ENCODE assay signal across 8 cellular contexts in the genomic region with DNA sequence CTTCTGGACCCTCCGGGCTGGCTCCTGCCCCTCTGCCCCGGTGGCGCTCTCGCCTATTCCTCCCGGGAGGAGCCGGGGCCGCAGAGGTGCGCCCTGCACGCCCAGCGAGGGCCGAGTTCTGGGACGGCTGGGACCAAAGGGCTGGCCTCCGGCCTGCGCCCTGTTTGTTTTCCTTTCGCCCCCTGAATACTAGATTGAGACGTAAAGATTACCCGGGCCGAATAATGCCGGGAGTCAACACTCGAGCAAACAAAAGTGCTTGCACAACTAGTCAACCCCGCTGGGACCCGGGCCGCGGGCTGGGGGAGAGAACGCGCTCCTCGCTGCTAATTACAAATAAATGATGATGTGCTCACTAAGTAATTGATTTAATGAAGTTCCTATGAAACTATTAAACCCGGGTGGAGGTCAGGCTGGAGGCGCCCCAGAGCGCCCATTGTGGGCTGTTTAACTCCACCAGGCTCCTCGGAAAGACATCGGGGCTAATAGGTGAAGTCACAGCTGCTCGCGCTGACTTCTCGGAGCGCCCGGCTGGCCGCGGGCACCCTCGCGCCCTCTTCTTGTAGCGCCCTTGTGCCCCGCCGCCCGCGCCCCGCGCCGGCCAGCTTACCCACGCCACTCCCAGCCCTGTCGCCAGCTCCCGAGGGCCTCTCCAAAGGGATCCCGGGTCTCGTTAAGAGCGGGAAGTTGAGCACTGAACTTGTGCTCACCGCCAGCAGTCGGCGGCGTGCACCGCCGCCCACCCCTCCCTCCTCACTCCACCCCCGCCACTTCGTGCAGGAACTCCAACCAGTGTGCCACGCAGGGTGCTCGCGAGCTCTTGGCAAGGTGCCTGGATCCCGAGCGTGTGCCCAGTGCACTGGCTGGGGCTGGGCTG. TPM values are rescaled to one million over a fixed set of nuclear protein-coding genes. Genes with fewer than 3 reads are reported as not detected.
DNase-seq lines count a peak whose midpoint lies in the region; ATAC-seq lines count a peak whose summit lies in the region.

No MANE protein-coding gene starts in this region.

- H3K27ac ChIP-seq in ACC112 (ENCODE audit: low read depth, low read length) (no peak overlapping the region), cingulate gyrus (ENCODE audit: low read depth, low read length) (peak overlapping the region; percentile 47)

- H3K9me3 Mint-ChIP-seq in IgD-negative memory B cell (peaks cover 0 to 4% (median 0%) of the 10 kb centered on the region in 3 donors), naive B cell (peaks cover 0 to 11% (median 3%) of the 10 kb centered on the region in 7 donors), immature natural killer cell (peaks cover 0 to 6% (median 0%) of the 10 kb centered on the region in 6 donors)

- peaks cover 0 to 10% (median 5%) of the 10 kb centered on the region in 3 donors for H3K4me1 Mint-ChIP-seq in IgD-negative memory B cell
- H3K4me1 Mint-ChIP-seq in naive B cell = peaks cover 5 to 26% (median 8%) of the 10 kb centered on the region in 3 donors
- peaks cover 6 to 14% of the 10 kb centered on the region in 2 donors for H3K4me1 Mint-ChIP-seq in immature natural killer cell

- peaks cover 97% of the 10 kb centered on the region for H3K27me3 ChIP-seq in ACC112 (ENCODE audit: insufficient read depth, low read length)

- no peaks in the 10 kb centered on the region for H3K4me1 ChIP-seq in ACC112 (ENCODE audit: control insufficient read depth, insufficient read depth, low read length, unreplicated experiment)

- peak overlapping the region; percentile 50 for H3K4me3 ChIP-seq in ACC112 (ENCODE audit: low read depth, low read length)

- DNase-seq in naive B cell (no peak), NCI-H2171 treated with DMSO at 0.1 percent for 48 hours (lab: John Stamatoyannopoulos, UW) (no peak), immature natural killer cell (no peak), NAMALWA (ENCODE audit: low spot score) (no peak)

- H3K4me3 Mint-ChIP-seq in IgD-negative memory B cell (peak overlapping the region; percentile 5 to 83 (median 42)), naive B cell (peak overlapping the region in 5 of 8 donors; percentile 45 to 71 (median 63)), immature natural killer cell (peak overlapping the region in 1 of 5 donors; percentile 17)

- peaks cover 72% of the 10 kb centered on the region for H3K27me3 Mint-ChIP-seq in IgD-negative memory B cell
- peaks cover 75 to 91% (median 80%) of the 10 kb centered on the region in 3 donors for H3K27me3 Mint-ChIP-seq in naive B cell
- peaks cover 47 to 53% (median 48%) of the 10 kb centered on the region in 3 donors for H3K27me3 Mint-ChIP-seq in immature natural killer cell (ENCODE audit: low read depth in 3 of 3)

- H3K79me2 ChIP-seq in ACC112 (ENCODE audit: control insufficient read depth, insufficient read depth, low read length, unreplicated experiment) = no peaks in the 10 kb centered on the region

- no peak overlapping the region for H2AFZ ChIP-seq in ACC112 (ENCODE audit: low read length, unreplicated experiment)

- peak overlapping the region; percentile 35 to 88 (median 53) for H3K27ac Mint-ChIP-seq in IgD-negative memory B cell
- H3K27ac Mint-ChIP-seq in naive B cell = peak overlapping the region in 3 of 6 donors; percentile 81 to 92 (median 82)
- H3K27ac Mint-ChIP-seq in immature natural killer cell = no peak overlapping the region

- no peaks in the 10 kb centered on the region for H3K36me3 ChIP-seq in ACC112 (ENCODE audit: insufficient read depth, low read length)

- ATAC-seq in naive B cell (ENCODE audit: low read depth in 2 of 2) (no peak), GM21526 (IDR thresholded peaks at IDR 0.05; ENCODE audit: low FRiP score, unreplicated experiment) (no peak)

- H3K36me3 Mint-ChIP-seq in IgD-negative memory B cell (no peaks in the 10 kb centered on the region), naive B cell (peaks cover 0 to 4% of the 10 kb centered on the region in 2 donors), immature natural killer cell (no peaks in the 10 kb centered on the region)

RNA-seq across cellular contexts. Expression of a gene that starts 14.9 kb away (rescaled TPM):
- polyA plus RNA-seq in IgD-negative memory B cell = not detected
- not detected for polyA plus RNA-seq in naive B cell (ENCODE audit: low read depth in 6 of 6)
- not detected for polyA plus RNA-seq in immature natural killer cell

RNA-seq across cellular contexts. Expression of a gene that starts 24.9 kb away (rescaled TPM):
- polyA plus RNA-seq in IgD-negative memory B cell = not detected
- polyA plus RNA-seq in naive B cell (ENCODE audit: low read depth in 6 of 6) = not detected
- polyA plus RNA-seq in immature natural killer cell = not detected

Comparison
In these comparisons a context has a peak if more than half of its experiments do, and no peak if none do; other contexts are left out.
1. H3K27ac Mint-ChIP-seq: peak in IgD-negative memory B cell (3 of 3); none in immature natural killer cell (0 of 6).